Comparison of ENCODE assay signal across 28 cellular contexts in genomic region chr12:69824956-69825355, GRCh38. TPM values are rescaled to one million over a fixed set of nuclear protein-coding genes. Genes with fewer than 3 reads are reported as not detected.
"Had no signal": no experiment of that assay in that cellular context is flagged by ENCODE, and none has a peak within 500 bp of the region (broad histone marks: within the 10 kb centered on the region; RNA-seq: fewer than 3 reads in every experiment).

MYRFL (plus strand) TSS chr12:69825227; CDS start chr12:69825518, 291 bp downstream.

- H3K4me1 ChIP-seq: pancreas, prostate gland, sigmoid colon, vagina had no signal

- ATAC-seq: heart left ventricle; naive thymus-derived CD8-positive, alpha-beta T cell; pancreas; right cardiac atrium; stimulated activated memory B cell treated with anti-CD40 and anti-IgM and Interleukin-4, amounts not matched to agents 10 μg/mL and 1 μg/mL and 100 μg/mL, for 72 hours; stimulated activated naive CD8-positive, alpha-beta T cell treated with anti-CD3 and anti-CD28 coated beads, Interleukin-15, amount 100 ng/mL, for 72 hours had no signal

- FAIRE-seq: keratinocyte had no signal

- H3K4me2 ChIP-seq: smooth muscle cell had no signal

- H3K4me3 ChIP-seq: heart left ventricle, left ventricle myocardium inferior, lung, pancreas, prostate gland, sigmoid colon, smooth muscle cell, transverse colon, upper lobe of left lung, vagina had no signal

- DNase-seq: heart left ventricle; kidney glomerular epithelial cell; left ventricle myocardium inferior; mesendoderm; naive thymus-derived CD8-positive, alpha-beta T cell; nucleus accumbens; pancreas; posterior cingulate gyrus; retina; right cardiac atrium; sigmoid colon; stimulated activated CD4-positive, alpha-beta T cell treated with anti-CD3 and anti-CD28 coated beads, Interleukin-1b, Interleukin-23, amount 100 ng/mL, for 48 hours; stimulated activated CD4-positive, alpha-beta T cell treated with anti-CD3 and anti-CD28 coated beads, Interleukin-2, amount 100 ng/mL, for 48 hours; stimulated activated CD4-positive, alpha-beta T cell treated with anti-CD3 and anti-CD28 coated beads, Interleukin-4, amount 100 ng/mL, for 4 hours; stimulated activated CD8-positive, alpha-beta memory T cell treated with anti-CD3 and anti-CD28 coated beads, Interleukin-4, amount 100 ng/mL, for 48 hours; stimulated activated naive CD4-positive, alpha-beta T cell treated with Interleukin-2 at 50 U/mL for 16 hours; stimulated activated naive CD8-positive, alpha-beta T cell treated with anti-CD3 and anti-CD28 coated beads, Interleukin-15, amount 100 ng/mL, for 72 hours; substantia nigra; transverse colon; upper lobe of left lung had no signal

- H3K27ac ChIP-seq: heart left ventricle, left ventricle myocardium inferior, pancreas, prostate gland, sigmoid colon, transverse colon, upper lobe of left lung, vagina had no signal

- H3K9me3 ChIP-seq: heart left ventricle, left ventricle myocardium inferior, pancreas, prostate gland, sigmoid colon, transverse colon, upper lobe of left lung, vagina had no signal

- H3K36me3 ChIP-seq: heart left ventricle, left ventricle myocardium inferior, pancreas, prostate gland, sigmoid colon, transverse colon, upper lobe of left lung, vagina had no signal

- H3K27me3 ChIP-seq: heart left ventricle, pancreas, sigmoid colon, transverse colon, upper lobe of left lung, vagina had no signal

RNA-seq across cellular contexts. Expression of gene MYRFL, which starts in this region (rescaled TPM):
- total RNA-seq: naive thymus-derived CD8-positive, alpha-beta T cell; osteoblast; sigmoid colon; smooth muscle cell; vagina had no signal
- polyA plus RNA-seq: naive thymus-derived CD8-positive, alpha-beta T cell; smooth muscle cell; urinary bladder had no signal
